ENCODE assay signal across 21 cellular contexts in the genomic region with DNA sequence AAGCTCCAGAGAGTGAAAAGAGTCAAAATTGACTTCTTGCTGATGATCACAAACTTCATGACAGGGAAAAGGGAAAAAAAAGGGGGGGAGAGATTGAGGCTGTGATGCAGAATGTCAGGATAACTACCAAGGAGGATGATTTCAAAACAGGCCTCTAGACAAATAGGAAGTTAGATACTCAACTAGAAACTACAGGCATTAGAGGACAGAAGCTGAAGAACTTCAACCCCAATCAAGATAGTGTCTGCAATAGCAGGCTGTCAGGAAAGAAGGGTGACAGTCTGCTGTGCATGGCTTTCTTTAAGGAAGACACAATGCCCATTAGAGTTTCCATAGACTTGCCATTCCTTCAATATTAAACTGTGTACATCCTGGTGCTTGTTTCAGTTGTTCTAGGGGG.
"Had no signal": no experiment of that assay in that cellular context is flagged by ENCODE, and none has a peak within 500 bp of the region (broad histone marks: within the 10 kb centered on the region; RNA-seq: fewer than 3 reads in every experiment).

No MANE protein-coding gene starts in this region.

- H3K36me3 ChIP-seq: neutrophil, pancreas, stomach, upper lobe of right lung, WERI-Rb-1 had no signal

- H3K27me3 ChIP-seq: neutrophil, pancreas, stomach, upper lobe of right lung had no signal

- H3K4me1 ChIP-seq: stomach, upper lobe of right lung had no signal

- DNase-seq: activated CD4-positive, alpha-beta T cell treated with anti-CD3 and anti-CD28 coated beads for 48 hours; activated CD8-positive, alpha-beta T cell treated with anti-CD3 and anti-CD28 coated beads, Interleukin-2, amount 10 ng/mL, durations not matched to agents 7 days and 5 days; activated naive CD4-positive, alpha-beta T cell treated with anti-CD3 and anti-CD28 coated beads for 36 hours; activated T-cell treated with anti-CD3 and anti-CD28 coated beads, Interleukin-2, amount 50 U/mL, for 4 hours; central memory CD4-positive, alpha-beta T cell; erythroblast; kidney; pancreas; stimulated activated CD4-positive, alpha-beta T cell treated with anti-CD3 and anti-CD28 coated beads, Interleukin-4, amount 100 ng/mL, for 24 hours; stomach; T-helper 17 cell; upper lobe of right lung; WERI-Rb-1 had no signal

- H3K4me3 ChIP-seq: lung, pancreas, stomach, upper lobe of right lung had no signal

- FAIRE-seq: colon, endometrium, frontal cortex, kidney, pancreas had no signal

- ATAC-seq: activated CD8-positive, alpha-beta T cell treated with anti-CD3 and anti-CD28 coated beads, Interleukin-2, amount 10 ng/mL, durations not matched to agents 7 days and 5 days; activated T-cell treated with anti-CD3 and anti-CD28 coated beads, Interleukin-2, amount 50 U/mL, for 4 hours; left lobe of liver; sciatic nerve; stimulated activated effector memory CD8-positive, alpha-beta T cell treated with anti-CD3 and anti-CD28 coated beads, Interleukin-12 subunit alpha, Interleukin-12 subunit beta, amount 100 ng/mL, for 72 hours; T-helper 17 cell; upper lobe of right lung had no signal

- H3K9me3 ChIP-seq: neutrophil, pancreas, stomach, upper lobe of right lung had no signal

- H3K27ac ChIP-seq: neutrophil, pancreas, stomach, upper lobe of right lung, WERI-Rb-1 had no signal
